11 cellular contexts compared by ENCODE assay signal in genomic region chr7:107332488-107333269, GRCh38.
A peak's percentile ranks its signal among the peaks of the same experiment; 100 is the strongest.
DNase-seq lines count a peak whose midpoint lies in the region; ATAC-seq and TF ChIP-seq lines count a peak whose summit lies in the region.
"Had no signal": no experiment of that assay in that cellular context is flagged by ENCODE, and none has a peak within 500 bp of the region (broad histone marks: within the 10 kb centered on the region; RNA-seq: fewer than 3 reads in every experiment).

No MANE protein-coding gene starts in this region.

- peak overlapping the region; percentile 67 for H3K4me3 Mint-ChIP-seq in memory B cell

- no peaks in the 10 kb centered on the region for H3K27me3 Mint-ChIP-seq in memory B cell

- peaks cover 0 to 4% of the 10 kb centered on the region in 2 donors for H3K9me3 ChIP-seq in breast epithelium
- no peaks in the 10 kb centered on the region for H3K9me3 ChIP-seq in colonic mucosa

- DNase-seq in NAMALWA (ENCODE audit: low spot score) (peak; percentile 78), memory B cell (ENCODE audit: low spot score in 2 of 2) (no peak), breast epithelium (ENCODE audit: low spot score in 2 of 2) (no peak), RKO (ENCODE audit: low spot score) (no peak), colonic mucosa (no peak)
- DNase-seq: effector CD4-positive, alpha-beta T cell; left cardiac atrium; PC-3 had no signal

- no peak overlapping the region for H3K4me3 ChIP-seq in breast epithelium
- no peak overlapping the region for H3K4me3 ChIP-seq in colonic mucosa
- H3K4me3 ChIP-seq: skin epidermis had no signal

- H3K27me3 ChIP-seq in breast epithelium = no peaks in the 10 kb centered on the region
- H3K27me3 ChIP-seq in colonic mucosa = no peaks in the 10 kb centered on the region

- H3K27ac ChIP-seq in breast epithelium (no peak overlapping the region), colonic mucosa (no peak overlapping the region)
- H3K27ac ChIP-seq: skin epidermis had no signal

- H3K4me1 Mint-ChIP-seq in memory B cell = peaks cover 24% of the 10 kb centered on the region

- peak overlapping the region; percentile 51 for H3K27ac Mint-ChIP-seq in memory B cell

- peaks cover 3% of the 10 kb centered on the region for H3K9me3 Mint-ChIP-seq in memory B cell

- H3K36me3 ChIP-seq in breast epithelium (no peaks in the 10 kb centered on the region), colonic mucosa (no peaks in the 10 kb centered on the region)

- peaks cover 22% of the 10 kb centered on the region for H3K36me3 Mint-ChIP-seq in memory B cell

- no peak overlapping the region for H3K9ac ChIP-seq in colonic mucosa (ENCODE audit: low read depth in 2 of 2, low read length in 2 of 2)

- ATAC-seq in GM18517 (IDR thresholded peaks at IDR 0.05; ENCODE audit: unreplicated experiment) (peak; percentile 80), GM21786 (IDR thresholded peaks at IDR 0.05; ENCODE audit: unreplicated experiment) (peak; percentile 78), memory B cell (ENCODE audit: low read depth) (peak; percentile 74)
- ATAC-seq: left cardiac atrium, PC-3 had no signal

- TF ChIP-seq CTCF in breast epithelium (IDR thresholded peaks at IDR 0.05) (no peak), colonic mucosa (IDR thresholded peaks at IDR 0.05) (no peak)

- intact Hi-C loops in breast epithelium (cut with DNase I; ENCODE audit: low total_unique reads) (no loop called here), colonic mucosa (cut with DNase I) (no loop called here)

- TF ChIP-seq POLR2A in breast epithelium (IDR thresholded peaks at IDR 0.05) = no peak

- H3K4me1 ChIP-seq in breast epithelium (no peaks in the 10 kb centered on the region), colonic mucosa (no peaks in the 10 kb centered on the region)
